ENCODE assay signal across 8 cellular contexts in genomic region chr7:133081119-133081604, GRCh38. TPM values are rescaled to one million over a fixed set of nuclear protein-coding genes. Genes with fewer than 3 reads are reported as not detected.
A peak's percentile ranks its signal among the peaks of the same experiment; 100 is the strongest.
DNase-seq lines count a peak whose midpoint lies in the region; ATAC-seq and TF ChIP-seq lines count a peak whose summit lies in the region.

No MANE protein-coding gene starts in this region.

- H3K4me2 ChIP-seq in PC-3 (ENCODE audit: low read length) (peak overlapping the region; percentile 99), mammary epithelial cell (ENCODE audit: insufficient read depth, low read depth, low read length) (peak overlapping the region; percentile 90)

- H3K27ac ChIP-seq in PC-3 (ENCODE audit: low read length) (no peak overlapping the region), mammary epithelial cell (ENCODE audit: insufficient read depth, low read depth, low read length) (peak overlapping the region; percentile 85), left lung (peak overlapping the region; percentile 68 to 79), suprapubic skin (peak overlapping the region; percentile 89)

- in situ Hi-C loops in G401 (cut with HindIII; ENCODE audit: low sequenced_read_pairs) (no loop called here), mammary epithelial cell (cut with MboI; ENCODE audit: low sequenced_read_pairs in 2 of 2) (no loop called here)

- H3K9me2 ChIP-seq in PC-3 (replicated peaks; ENCODE audit: low read length) = no peaks in the 10 kb centered on the region

- no peaks in the 10 kb centered on the region for H3K36me3 ChIP-seq in PC-3 (ENCODE audit: low read depth, low read length)
- no peaks in the 10 kb centered on the region for H3K36me3 ChIP-seq in mammary epithelial cell (ENCODE audit: insufficient read depth, low read length)
- no peaks in the 10 kb centered on the region for H3K36me3 ChIP-seq in left lung
- no peaks in the 10 kb centered on the region for H3K36me3 ChIP-seq in suprapubic skin

- ATAC-seq in PC-3 (peak; percentile 3; the same call in 1 of the 2 replicates), left lung (no peak), HG03280 (IDR thresholded peaks at IDR 0.05; ENCODE audit: unreplicated experiment) (no peak)

- no peak for TF ChIP-seq CTCF in PC-3 (conservative IDR thresholded peaks at IDR 0.05; ENCODE audit: low read depth, low read length)
- no peak for TF ChIP-seq CTCF in mammary epithelial cell (conservative IDR thresholded peaks at IDR 0.05 in 1 of 2, IDR thresholded peaks at IDR 0.05 in 1 of 2; ENCODE audit: extremely low read depth in 1 of 2, insufficient read depth in 1 of 2, low read depth in 1 of 2, low read length in 2 of 2)
- no peak for TF ChIP-seq CTCF in left lung (IDR thresholded peaks at IDR 0.05)
- no peak for TF ChIP-seq CTCF in suprapubic skin (IDR thresholded peaks at IDR 0.05)

- H3K9ac ChIP-seq in PC-3 (ENCODE audit: low read length) = peak overlapping the region; percentile 96
- peak overlapping the region; percentile 87 for H3K9ac ChIP-seq in mammary epithelial cell (ENCODE audit: insufficient read depth, low read length)

- 0% methylated on average over 8 of the region's 8 CpGs for WGBS in mammary epithelial cell (ENCODE audit: low coverage, missing lambda C conversion rate)
- 4% methylated on average over 8 of the region's 8 CpGs for WGBS in suprapubic skin

- TF ChIP-seq POLR2A in suprapubic skin (IDR thresholded peaks at IDR 0.05) = no peak

- 0 out of 2 replicates have a peak, but pooled peaks cover 8% of the 10 kb centered on the region for H3K27me3 ChIP-seq in PC-3 (ENCODE audit: low read length)
- no peaks in the 10 kb centered on the region for H3K27me3 ChIP-seq in mammary epithelial cell (ENCODE audit: insufficient read depth, low read length)
- H3K27me3 ChIP-seq in left lung = no peaks in the 10 kb centered on the region
- H3K27me3 ChIP-seq in suprapubic skin = no peaks in the 10 kb centered on the region

- dilution Hi-C loops in mammary epithelial cell (cut with HindIII; ENCODE audit: low sequenced_read_pairs) = no loop called here

- BruUV-seq in PC-3 (replicated peaks; lab: Mats Ljungman, UMichigan) (no TSS peak), mammary epithelial cell (replicated peaks; lab: Mats Ljungman, UMichigan) (no TSS peak)

- H3F3A ChIP-seq in PC-3 (ENCODE audit: low read length, unreplicated experiment) = no peaks in the 10 kb centered on the region

- H3K4me1 ChIP-seq in PC-3 (ENCODE audit: insufficient read depth, low read length) (no peaks in the 10 kb centered on the region), mammary epithelial cell (ENCODE audit: insufficient read depth, low read length) (no peaks in the 10 kb centered on the region), left lung (peaks cover 9 to 24% of the 10 kb centered on the region in 2 donors), suprapubic skin (peaks cover 21% of the 10 kb centered on the region)

- intact Hi-C loops in PC-3 (cut with micrococcal nuclease) = loop anchor here (1.0 kb wide), 1 partner anchor 353 kb away; no protein-coding TSS in a partner anchor
- intact Hi-C loops in mammary epithelial cell (cut with micrococcal nuclease) = no loop called here
- intact Hi-C loops in left lung (cut with DNase I) = no loop called here

- H3K9me3 ChIP-seq in PC-3 (ENCODE audit: low read length) = no peaks in the 10 kb centered on the region
- H3K9me3 ChIP-seq in mammary epithelial cell (replicated peaks; ENCODE audit: insufficient read depth, low read length) = no peaks in the 10 kb centered on the region
- H3K9me3 ChIP-seq in left lung = no peaks in the 10 kb centered on the region
- H3K9me3 ChIP-seq in suprapubic skin = no peaks in the 10 kb centered on the region

- TF ChIP-seq EP300 in suprapubic skin (IDR thresholded peaks at IDR 0.05) = no peak

- H3K4me3 ChIP-seq in PC-3 (ENCODE audit: low read length) = peak overlapping the region; percentile 89
- H3K4me3 ChIP-seq in mammary epithelial cell (replicated peaks in 1 of 3; ENCODE audit: insufficient read depth in 1 of 3, low read depth in 2 of 3, low read length in 3 of 3) = peak overlapping the region; percentile 77 to 95 (median 78)
- peak overlapping the region; percentile 63 to 77 for H3K4me3 ChIP-seq in left lung
- H3K4me3 ChIP-seq in suprapubic skin = peak overlapping the region; percentile 97

- peaks cover 58% of the 10 kb centered on the region for H3K79me2 ChIP-seq in PC-3 (ENCODE audit: low read length)
- peaks cover 57% of the 10 kb centered on the region for H3K79me2 ChIP-seq in mammary epithelial cell (ENCODE audit: insufficient read depth, low read length)

- H2AFZ ChIP-seq in PC-3 (ENCODE audit: low read length) = peak overlapping the region; percentile 93
- peak overlapping the region; percentile 96 for H2AFZ ChIP-seq in mammary epithelial cell (ENCODE audit: low read depth, low read length)

- POLR2A ChIA-PET in PC-3 (lab: Charles Lee; ENCODE audit: unreplicated experiment) = no interaction called here

- DNase-seq in G401 (ENCODE audit: low spot score) = peak; percentile 17
- DNase-seq in PC-3 = peak; percentile 14
- DNase-seq in mammary epithelial cell = peak; percentile 26
- DNase-seq in left lung = no peak
- DNase-seq in suprapubic skin (ENCODE audit: low spot score in 2 of 2) = no peak
- DNase-seq in activated gamma-delta T cell treated with Interleukin-2 at 50 U/mL for 16 hours = no peak
- no peak for DNase-seq in NCI-H1694 (lab: John Stamatoyannopoulos, UW)

- CTCF ChIA-PET in PC-3 (lab: Charles Lee) = interaction anchor here (0.6 kb wide), 1 partner anchor 524 kb away, joined by 6 read pairs; no protein-coding TSS in a partner anchor
- CTCF ChIA-PET in mammary epithelial cell (lab: Charles Lee; ENCODE audit: low non-redundant PET) = no interaction called here

- H4K20me1 ChIP-seq in PC-3 (ENCODE audit: low read length) = 0 out of 2 replicates have a peak, but pooled peaks cover 9% of the 10 kb centered on the region
- no peaks in the 10 kb centered on the region for H4K20me1 ChIP-seq in mammary epithelial cell (ENCODE audit: insufficient read depth, low read length)

RNA-seq across cellular contexts. Expression of gene CHCHD3, which starts 0.7 kb away (rescaled TPM):
- 155 and 220 TPM in 2 replicates for total RNA-seq in G401 (2014; rRNA removed; shearing (Covaris generic))
- total RNA-seq in PC-3 (2014; rRNA removed) (139 and 149 TPM in 2 replicates), mammary epithelial cell (10 to 100 TPM; 51.2 to 63.2 TPM), left lung (10 to 100 TPM; 45.4 to 57.7 TPM), suprapubic skin (10 to 100 TPM; 33.9 to 37.2 (median 35.8) TPM)
- polyA plus RNA-seq in mammary epithelial cell = 58.9 TPM
- 20.2 TPM for polyA minus RNA-seq in mammary epithelial cell

Comparison
In these comparisons a context has a peak if more than half of its experiments do, and no peak if none do; other contexts are left out.
1. DNase-seq: peak in G401 (single experiment), PC-3 (single experiment) and mammary epithelial cell (single experiment); none in left lung (0 of 2), suprapubic skin (0 of 2), activated gamma-delta T cell treated with Interleukin-2 at 50 U/mL for 16 hours (single experiment) and NCI-H1694 (single experiment).
2. Peak in every context shown above with its lines, with median percentiles within 50 percentile points of each other: H3K4me3 ChIP-seq.